Comparison of ENCODE assay signal across 1 cellular context in genomic region chr13:100534147-100534818, GRCh38.
TF ChIP-seq lines count a peak whose summit lies in the region.

No MANE protein-coding gene starts in this region.

TF ChIP-seq in H1, 55 proteins besides CTCF, POLR2A, EP300 and RAD21:
- TF ChIP-seq SIN3A (conservative IDR thresholded peaks at IDR 0.05 in 1 of 2, IDR thresholded peaks at IDR 0.05 in 1 of 2; ENCODE audit: low read depth in 1 of 2, low read length in 2 of 2) (no peak), NRF1 (IDR thresholded peaks at IDR 0.05; ENCODE audit: low read depth, low read length) (no peak), RNF2 (IDR thresholded peaks at IDR 0.05; ENCODE audit: borderline replicate concordance, low read depth, low read length, missing control alignments, poor library complexity, severe bottlenecking) (no peak), CHD7 (IDR thresholded peaks at IDR 0.05; ENCODE audit: insufficient replicate concordance, low read length) (no peak), CBX8 (IDR thresholded peaks at IDR 0.05; ENCODE audit: borderline replicate concordance, low read depth, low read length) (no peak), ASH2L (IDR thresholded peaks at IDR 0.05; ENCODE audit: low read length) (no peak), JUN (IDR thresholded peaks at IDR 0.05; ENCODE audit: low read depth, low read length) (no peak)
